Comparison of ENCODE assay signal across 8 cellular contexts in the genomic region with DNA sequence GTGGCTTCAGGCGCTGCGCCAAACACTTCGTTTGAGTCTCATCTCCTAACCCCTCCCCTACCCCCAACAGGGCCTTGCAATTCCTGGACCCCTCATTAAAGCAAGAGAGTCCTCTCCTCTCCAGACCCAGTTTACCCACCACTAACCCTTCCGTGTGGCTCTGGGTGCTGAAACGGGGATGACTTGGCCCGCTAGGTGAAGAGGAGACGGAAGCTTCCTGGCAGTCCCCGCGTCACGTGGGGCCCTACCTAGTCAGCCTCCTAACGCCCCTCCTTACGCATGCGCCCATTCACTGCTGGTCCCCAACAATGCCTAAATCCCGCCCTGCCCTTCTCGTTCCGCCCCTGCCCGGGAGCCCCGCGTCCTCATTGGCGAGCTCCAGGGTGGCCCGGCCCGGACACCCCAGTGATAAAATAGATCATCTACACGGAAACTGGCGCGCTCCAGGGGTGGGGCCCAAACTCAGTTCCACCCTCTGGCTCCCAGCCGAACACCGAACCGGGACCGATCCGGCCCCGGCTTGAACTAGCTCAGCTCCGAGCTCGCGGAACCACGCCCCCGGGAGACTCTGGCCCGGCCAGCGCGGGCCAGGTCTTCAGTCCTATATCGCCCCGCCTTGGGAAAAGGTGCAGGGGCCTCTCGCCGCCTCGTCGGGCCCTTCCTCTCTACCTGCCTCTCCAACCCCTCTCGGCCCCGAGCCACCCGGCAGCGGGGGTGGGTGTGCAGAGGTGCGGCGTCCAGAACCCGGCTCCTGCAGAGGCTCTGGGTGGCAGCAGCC. TPM values are rescaled to one million over a fixed set of nuclear protein-coding genes. Genes with fewer than 3 reads are reported as not detected.
DNase-seq lines count a peak whose midpoint lies in the region; ATAC-seq and TF ChIP-seq lines count a peak whose summit lies in the region.

A gene with protein sequence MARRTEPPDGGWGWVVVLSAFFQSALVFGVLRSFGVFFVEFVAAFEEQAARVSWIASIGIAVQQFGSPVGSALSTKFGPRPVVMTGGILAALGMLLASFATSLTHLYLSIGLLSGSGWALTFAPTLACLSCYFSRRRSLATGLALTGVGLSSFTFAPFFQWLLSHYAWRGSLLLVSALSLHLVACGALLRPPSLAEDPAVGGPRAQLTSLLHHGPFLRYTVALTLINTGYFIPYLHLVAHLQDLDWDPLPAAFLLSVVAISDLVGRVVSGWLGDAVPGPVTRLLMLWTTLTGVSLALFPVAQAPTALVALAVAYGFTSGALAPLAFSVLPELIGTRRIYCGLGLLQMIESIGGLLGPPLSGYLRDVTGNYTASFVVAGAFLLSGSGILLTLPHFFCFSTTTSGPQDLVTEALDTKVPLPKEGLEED (plus strand): TSS at position 425 of the 778 bp plus-strand sequence. CDS start 368 bp downstream, outside the sequence.

- H3K9ac ChIP-seq in SK-N-SH: peak within 1 kb of the TSS; percentile 75

- H3K4me3 ChIP-seq in GM08714 (ENCODE audit: low read length) (peak within 1 kb of the TSS; percentile 81), NB4 (ENCODE audit: low read depth, low read length) (peak within 1 kb of the TSS; percentile 81), SK-N-SH (ENCODE audit: low read depth in 2 of 2, low read length in 1 of 2) (peak within 1 kb of the TSS; percentile 76 to 80), neutrophil (ENCODE audit: low read depth in 1 of 2, low read length in 1 of 2) (peak within 1 kb of the TSS; percentile 77 to 89)

- peak within 1 kb of the TSS; percentile 96 for H2AFZ ChIP-seq in SK-N-SH (ENCODE audit: low read depth)

- peaks cover 4 to 11% of the 10 kb centered on the region in 2 experiments; a peak in 2 of 4 replicates for H3K4me1 ChIP-seq in SK-N-SH (ENCODE audit: control insufficient read depth in 1 of 2, insufficient read depth in 2 of 2, low read depth in 1 of 2, low read length in 1 of 2)
- H3K4me1 ChIP-seq in neutrophil (ENCODE audit: control insufficient read depth in 1 of 2, insufficient read depth in 1 of 2, low read depth in 1 of 2, low read length in 1 of 2): peaks cover 17% of the 10 kb centered on the region in 2 experiments

- no peaks in the 10 kb centered on the region for H3K36me3 ChIP-seq in SK-N-SH (replicated peaks in 1 of 2; ENCODE audit: control insufficient read depth in 1 of 2, insufficient read depth in 2 of 2, low read length in 1 of 2)
- H3K36me3 ChIP-seq in neutrophil: no peaks in the 10 kb centered on the region

- H3K79me2 ChIP-seq in SK-N-SH (ENCODE audit: insufficient read depth): no peaks in the 10 kb centered on the region

- POLR2A ChIA-PET in SK-N-SH (lab: Yijun Ruan, JAX): interaction anchor here (0.7 to 1.6 kb wide), 7 partner anchors 9 to 651 kb away, joined by 3 to 8 read pairs (median 3); a partner anchor contains a TSS

- peaks cover 6% of the 10 kb centered on the region for H3F3A ChIP-seq in SK-N-SH (replicated peaks; ENCODE audit: insufficient read depth)

- CTCF ChIA-PET in SK-N-SH (lab: Yijun Ruan, JAX): interaction anchor here (0.8 to 2.0 kb wide), 6 partner anchors 8 to 125 kb away, joined by 3 to 14 read pairs (median 4); a partner anchor contains a TSS

- 2% methylated on average over 35 of the region's 52 CpGs for WGBS in SK-N-SH (ENCODE audit: low lambda C conversion rate)

- peak; percentile 85 for TF ChIP-seq POLR2A in NB4 (IDR thresholded peaks at IDR 0.05; ENCODE audit: extremely low read depth, insufficient read length)

- peak; percentile 94 for ATAC-seq in HG02571 (IDR thresholded peaks at IDR 0.05; ENCODE audit: unreplicated experiment)

- H3K27me3 ChIP-seq in SK-N-SH (ENCODE audit: insufficient read depth) (no peaks in the 10 kb centered on the region), neutrophil (peaks cover 15% of the 10 kb centered on the region)

- no peak for TF ChIP-seq EP300 in SK-N-SH (IDR thresholded peaks at IDR 0.05; ENCODE audit: borderline replicate concordance in 1 of 2, low read depth in 1 of 2, low read length in 1 of 2)

- no peaks in the 10 kb centered on the region for H4K20me1 ChIP-seq in SK-N-SH (ENCODE audit: insufficient read depth)

- H3K9me3 ChIP-seq in SK-N-SH: no peaks in the 10 kb centered on the region
- no peaks in the 10 kb centered on the region for H3K9me3 ChIP-seq in neutrophil

- H3K27ac ChIP-seq in SK-N-SH (ENCODE audit: low read depth in 2 of 2, low read length in 1 of 2) (peak within 1 kb of the TSS; percentile 45 to 72; a peak in 3 of 4 replicates), neutrophil (peak within 1 kb of the TSS; percentile 90)

- no peak for TF ChIP-seq RAD21 in SK-N-SH (IDR thresholded peaks at IDR 0.05; ENCODE audit: low read length)

- no peaks in the 10 kb centered on the region for H3K9me2 ChIP-seq in SK-N-SH

- DNase-seq in NB4 (ENCODE audit: low read depth) (peak; percentile 94), SK-N-SH (peak; percentile 99), germinal center (ENCODE audit: low spot score) (peak; percentile 100), superior temporal gyrus (ENCODE audit: extremely low spot score) (peak; percentile 89)
- DNase-seq in activated naive CD4-positive, alpha-beta T cell treated with anti-CD3 and anti-CD28 coated beads, Interleukin-2, amount 50 U/mL, for 16 hours: peak; percentile 99

- H3K4me2 ChIP-seq in SK-N-SH: peak within 1 kb of the TSS; percentile 95

- TF ChIP-seq CTCF in NB4 (IDR thresholded peaks at IDR 0.05; ENCODE audit: low read depth, low read length) (no peak), SK-N-SH (IDR thresholded peaks at IDR 0.05) (no peak), neutrophil (IDR thresholded peaks at IDR 0.05) (peak; percentile 23)

TF ChIP-seq in SK-N-SH, 30 proteins besides CTCF, POLR2A, EP300 and RAD21 (continues in another document):
- TF ChIP-seq, protein P1, sequence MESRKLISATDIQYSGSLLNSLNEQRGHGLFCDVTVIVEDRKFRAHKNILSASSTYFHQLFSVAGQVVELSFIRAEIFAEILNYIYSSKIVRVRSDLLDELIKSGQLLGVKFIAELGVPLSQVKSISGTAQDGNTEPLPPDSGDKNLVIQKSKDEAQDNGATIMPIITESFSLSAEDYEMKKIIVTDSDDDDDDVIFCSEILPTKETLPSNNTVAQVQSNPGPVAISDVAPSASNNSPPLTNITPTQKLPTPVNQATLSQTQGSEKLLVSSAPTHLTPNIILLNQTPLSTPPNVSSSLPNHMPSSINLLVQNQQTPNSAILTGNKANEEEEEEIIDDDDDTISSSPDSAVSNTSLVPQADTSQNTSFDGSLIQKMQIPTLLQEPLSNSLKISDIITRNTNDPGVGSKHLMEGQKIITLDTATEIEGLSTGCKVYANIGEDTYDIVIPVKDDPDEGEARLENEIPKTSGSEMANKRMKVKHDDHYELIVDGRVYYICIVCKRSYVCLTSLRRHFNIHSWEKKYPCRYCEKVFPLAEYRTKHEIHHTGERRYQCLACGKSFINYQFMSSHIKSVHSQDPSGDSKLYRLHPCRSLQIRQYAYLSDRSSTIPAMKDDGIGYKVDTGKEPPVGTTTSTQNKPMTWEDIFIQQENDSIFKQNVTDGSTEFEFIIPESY (IDR thresholded peaks at IDR 0.05; ENCODE audit: borderline replicate concordance, low read depth): no peak
- TF ChIP-seq YY1 (IDR thresholded peaks at IDR 0.05; ENCODE audit: low read depth): peak; percentile 31; the same call in 1 of the 2 replicates
- TF ChIP-seq SIN3A (IDR thresholded peaks at IDR 0.05; ENCODE audit: borderline replicate concordance, low read depth, low read length): no peak
- TF ChIP-seq, protein P2, sequence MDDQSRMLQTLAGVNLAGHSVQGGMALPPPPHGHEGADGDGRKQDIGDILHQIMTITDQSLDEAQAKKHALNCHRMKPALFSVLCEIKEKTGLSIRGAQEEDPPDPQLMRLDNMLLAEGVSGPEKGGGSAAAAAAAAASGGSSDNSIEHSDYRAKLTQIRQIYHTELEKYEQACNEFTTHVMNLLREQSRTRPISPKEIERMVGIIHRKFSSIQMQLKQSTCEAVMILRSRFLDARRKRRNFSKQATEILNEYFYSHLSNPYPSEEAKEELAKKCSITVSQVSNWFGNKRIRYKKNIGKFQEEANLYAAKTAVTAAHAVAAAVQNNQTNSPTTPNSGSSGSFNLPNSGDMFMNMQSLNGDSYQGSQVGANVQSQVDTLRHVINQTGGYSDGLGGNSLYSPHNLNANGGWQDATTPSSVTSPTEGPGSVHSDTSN (IDR thresholded peaks at IDR 0.05): no peak
- 0 out of 2 replicates have a peak, but pooled peaks have one; percentile 45 for TF ChIP-seq RFX5 (IDR thresholded peaks at IDR 0.05; ENCODE audit: low read length)
- TF ChIP-seq POLR2AphosphoS5 (IDR thresholded peaks at IDR 0.05; ENCODE audit: low read depth, low read length): peak; percentile 89
- no peak for TF ChIP-seq CHD2 (IDR thresholded peaks at IDR 0.05; ENCODE audit: low read length, partially characterized antibody)
- no peak for TF ChIP-seq GATA2 (CRISPR knock-in tag; IDR thresholded peaks at IDR 0.05)
- TF ChIP-seq, protein P3, sequence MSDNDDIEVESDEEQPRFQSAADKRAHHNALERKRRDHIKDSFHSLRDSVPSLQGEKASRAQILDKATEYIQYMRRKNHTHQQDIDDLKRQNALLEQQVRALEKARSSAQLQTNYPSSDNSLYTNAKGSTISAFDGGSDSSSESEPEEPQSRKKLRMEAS (IDR thresholded peaks at IDR 0.05; ENCODE audit: low read depth): peak; percentile 82
- no peak for TF ChIP-seq RXRA (IDR thresholded peaks at IDR 0.05; ENCODE audit: borderline replicate concordance, low read depth)
- no peak for TF ChIP-seq FOXJ3 (CRISPR knock-in tag; IDR thresholded peaks at IDR 0.05)
- no peak for TF ChIP-seq TEAD4 (IDR thresholded peaks at IDR 0.05; ENCODE audit: borderline replicate concordance, insufficient read depth)
- no peak for TF ChIP-seq FOXM1 (IDR thresholded peaks at IDR 0.05; ENCODE audit: low read depth)
- no peak; the same call in 1 of the 2 replicates for TF ChIP-seq NFIC (IDR thresholded peaks at IDR 0.05; ENCODE audit: borderline replicate concordance)
- TF ChIP-seq MXI1 (IDR thresholded peaks at IDR 0.05; ENCODE audit: low read depth, low read length): peak; percentile 86
- no peak for TF ChIP-seq EZH2phosphoT487 (IDR thresholded peaks at IDR 0.05; ENCODE audit: borderline replicate concordance, low read depth)
- no peak for TF ChIP-seq JUND (IDR thresholded peaks at IDR 0.05)
- TF ChIP-seq SMC3 (IDR thresholded peaks at IDR 0.05; ENCODE audit: low read depth, low read length): no peak
- TF ChIP-seq MEF2A (IDR thresholded peaks at IDR 0.05; ENCODE audit: borderline replicate concordance, low read depth): no peak
- TF ChIP-seq, protein P4, sequence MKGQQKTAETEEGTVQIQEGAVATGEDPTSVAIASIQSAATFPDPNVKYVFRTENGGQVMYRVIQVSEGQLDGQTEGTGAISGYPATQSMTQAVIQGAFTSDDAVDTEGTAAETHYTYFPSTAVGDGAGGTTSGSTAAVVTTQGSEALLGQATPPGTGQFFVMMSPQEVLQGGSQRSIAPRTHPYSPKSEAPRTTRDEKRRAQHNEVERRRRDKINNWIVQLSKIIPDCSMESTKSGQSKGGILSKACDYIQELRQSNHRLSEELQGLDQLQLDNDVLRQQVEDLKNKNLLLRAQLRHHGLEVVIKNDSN (IDR thresholded peaks at IDR 0.05; ENCODE audit: borderline replicate concordance, low read depth): peak; percentile 97

RNA-seq across cellular contexts. Expression of the gene that starts here (rescaled TPM):
- polyA plus RNA-seq in SK-N-SH (2012; rRNA removed): 2.5 and 3.9 TPM in 2 replicates
- 1.2 and 2.1 TPM in 2 replicates for polyA plus RNA-seq in SK-N-SH (2012; cell fraction: cytosol; rRNA removed)
- polyA plus RNA-seq in SK-N-SH (2012; cell fraction: nucleus; rRNA removed): 7.2 and 7.9 TPM in 2 replicates

Comparison
In these comparisons a context has a peak if more than half of its experiments do, and no peak if none do; other contexts are left out.
1. Peak in every context shown above with its lines: DNase-seq, ATAC-seq, H3K4me3 ChIP-seq and H3K27ac ChIP-seq.